25 cellular contexts compared by ENCODE assay signal in the genomic region with DNA sequence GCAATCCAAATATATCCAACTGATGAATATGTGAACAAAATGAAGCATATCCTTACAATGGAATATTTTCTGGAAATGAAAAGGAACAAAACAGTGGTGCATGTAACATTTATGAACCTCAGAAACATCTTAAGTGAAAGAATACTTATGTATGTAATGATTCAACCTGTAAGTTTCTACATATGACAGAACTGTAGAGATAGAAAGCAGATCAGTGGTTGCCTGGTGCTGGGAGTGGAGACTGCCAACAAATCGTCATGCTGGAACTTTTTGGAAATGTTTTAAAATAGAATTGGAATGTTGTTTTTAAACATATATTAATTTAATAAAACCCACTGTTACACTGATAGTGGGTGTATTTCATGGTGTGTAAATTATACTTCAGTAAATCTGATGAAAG.
"Had no signal": no experiment of that assay in that cellular context is flagged by ENCODE, and none has a peak within 500 bp of the region (broad histone marks: within the 10 kb centered on the region; RNA-seq: fewer than 3 reads in every experiment).

No MANE protein-coding gene starts in this region.

- H3K36me3 Mint-ChIP-seq: activated CD4-positive, alpha-beta memory T cell treated with anti-CD3 and anti-CD28 coated beads for 36 hours; activated naive CD8-positive, alpha-beta T cell treated with anti-CD3 and anti-CD28 coated beads, Interleukin-2, amount 10 ng/mL, durations not matched to agents 7 days and 5 days; naive thymus-derived CD8-positive, alpha-beta T cell; neural progenitor cell; T-cell had no signal

- H3K4me1 Mint-ChIP-seq: activated naive CD8-positive, alpha-beta T cell treated with anti-CD3 and anti-CD28 coated beads, Interleukin-2, amount 10 ng/mL, durations not matched to agents 7 days and 5 days; naive thymus-derived CD8-positive, alpha-beta T cell; T-cell had no signal

- H3K9me3 Mint-ChIP-seq: activated naive CD4-positive, alpha-beta T cell treated with anti-CD3 and anti-CD28 coated beads for 36 hours; activated naive CD8-positive, alpha-beta T cell treated with anti-CD3 and anti-CD28 coated beads, Interleukin-2, amount 10 ng/mL, durations not matched to agents 7 days and 5 days; activated T-cell treated with anti-CD3 and anti-CD28 coated beads, Interleukin-2, amount 50 U/mL, for 72 hours; dendritic cell treated with granulocyte-macrophage colony-stimulating factor and Interleukin-4, amounts not matched to agents 40 ng/mL and 50 ng/mL, for 4 days; T-helper 2 cell treated with Interferon-gamma antibody and Interleukin-4, amounts not matched to agents 5 μg/mL and 100 μg/mL, for 36 hours had no signal

- H3K27ac ChIP-seq: lower lobe of right lung, neural progenitor cell, ovary, psoas muscle, skin epidermis, tibial artery had no signal

- H3K4me1 ChIP-seq: lower lobe of right lung, neural progenitor cell, psoas muscle, tibial artery had no signal

- H3K9me3 ChIP-seq: lower lobe of right lung, ovary, psoas muscle, tibial artery had no signal

- H3K36me3 ChIP-seq: lower lobe of right lung, neural progenitor cell, ovary, tibial artery had no signal

- ATAC-seq: activated T-cell treated with anti-CD3 and anti-CD28 coated beads, Interleukin-2, amount 50 U/mL, for 72 hours; left lobe of liver; lower lobe of right lung; naive thymus-derived CD8-positive, alpha-beta T cell; psoas muscle; right cardiac atrium; T-cell had no signal

- H3K27ac Mint-ChIP-seq: activated CD4-positive, alpha-beta memory T cell treated with anti-CD3 and anti-CD28 coated beads for 36 hours; activated naive CD4-positive, alpha-beta T cell treated with anti-CD3 and anti-CD28 coated beads for 36 hours; activated naive CD8-positive, alpha-beta T cell treated with anti-CD3 and anti-CD28 coated beads, Interleukin-2, amount 10 ng/mL, durations not matched to agents 7 days and 5 days; activated T-cell treated with anti-CD3 and anti-CD28 coated beads, Interleukin-2, amount 50 U/mL, for 72 hours; dendritic cell treated with granulocyte-macrophage colony-stimulating factor and Interleukin-4, amounts not matched to agents 40 ng/mL and 50 ng/mL, for 4 days; naive thymus-derived CD8-positive, alpha-beta T cell; neural progenitor cell; stimulated activated naive CD8-positive, alpha-beta T cell treated with anti-CD3 and anti-CD28 coated beads, Interleukin-15, Interleukin-2, amounts not matched to agents 100 ng/mL and 50 ng/mL, for 24 hours; T-cell; T-helper 2 cell treated with Interferon-gamma antibody and Interleukin-4, amounts not matched to agents 5 μg/mL and 100 μg/mL, for 36 hours had no signal

- H3K4me2 ChIP-seq: neural progenitor cell had no signal

- H3K9ac ChIP-seq: neural progenitor cell had no signal

- H3K27me3 Mint-ChIP-seq: activated CD4-positive, alpha-beta memory T cell treated with anti-CD3 and anti-CD28 coated beads for 36 hours; activated naive CD8-positive, alpha-beta T cell treated with anti-CD3 and anti-CD28 coated beads, Interleukin-2, amount 10 ng/mL, durations not matched to agents 7 days and 5 days; dendritic cell treated with granulocyte-macrophage colony-stimulating factor and Interleukin-4, amounts not matched to agents 40 ng/mL and 50 ng/mL, for 4 days; stimulated activated naive CD8-positive, alpha-beta T cell treated with anti-CD3 and anti-CD28 coated beads, Interleukin-15, Interleukin-2, amounts not matched to agents 100 ng/mL and 50 ng/mL, for 24 hours; T-cell had no signal

- DNase-seq: activated CD4-positive, alpha-beta memory T cell treated with anti-CD3 and anti-CD28 coated beads for 36 hours; activated CD4-positive, alpha-beta T cell treated with anti-CD3 and anti-CD28 coated beads for 4 hours; activated CD4-positive, CD25-positive, alpha-beta regulatory T cell; activated effector memory CD4-positive, alpha-beta T cell treated with Interleukin-2 at 50 U/mL for 16 hours; activated naive CD4-positive, alpha-beta T cell treated with anti-CD3 and anti-CD28 coated beads for 36 hours; activated naive CD8-positive, alpha-beta T cell treated with anti-CD3 and anti-CD28 coated beads, Interleukin-2, amount 10 ng/mL, durations not matched to agents 7 days and 5 days; activated T-cell treated with anti-CD3 and anti-CD28 coated beads, Interleukin-2, amount 50 U/mL, for 72 hours; amygdala; effector CD4-positive, alpha-beta T cell; kidney; lower lobe of right lung; naive thymus-derived CD8-positive, alpha-beta T cell; ovary; psoas muscle; right cardiac atrium; stimulated activated CD4-positive, alpha-beta T cell treated with anti-CD3 and anti-CD28 coated beads, Interleukin-1b, Interleukin-23, amount 100 ng/mL, for 48 hours; T-cell; tibial artery had no signal

- H3K4me3 Mint-ChIP-seq: activated CD4-positive, alpha-beta memory T cell treated with anti-CD3 and anti-CD28 coated beads for 36 hours; activated naive CD4-positive, alpha-beta T cell treated with anti-CD3 and anti-CD28 coated beads for 36 hours; activated naive CD8-positive, alpha-beta T cell treated with anti-CD3 and anti-CD28 coated beads, Interleukin-2, amount 10 ng/mL, durations not matched to agents 7 days and 5 days; activated T-cell treated with anti-CD3 and anti-CD28 coated beads, Interleukin-2, amount 50 U/mL, for 72 hours; dendritic cell treated with granulocyte-macrophage colony-stimulating factor and Interleukin-4, amounts not matched to agents 40 ng/mL and 50 ng/mL, for 4 days; naive thymus-derived CD8-positive, alpha-beta T cell; neural progenitor cell; stimulated activated naive CD8-positive, alpha-beta T cell treated with anti-CD3 and anti-CD28 coated beads, Interleukin-15, Interleukin-2, amounts not matched to agents 100 ng/mL and 50 ng/mL, for 24 hours; T-cell; T-helper 2 cell treated with Interferon-gamma antibody and Interleukin-4, amounts not matched to agents 5 μg/mL and 100 μg/mL, for 36 hours had no signal

- H2AFZ ChIP-seq: neural progenitor cell had no signal

- H3K27me3 ChIP-seq: neural progenitor cell, ovary, tibial artery had no signal

- FAIRE-seq: endometrium, kidney had no signal

- H3K4me3 ChIP-seq: lower lobe of right lung, neural progenitor cell, ovary, psoas muscle, skin epidermis, tibial artery had no signal
